8 cellular contexts compared by ENCODE assay signal in the genomic region with DNA sequence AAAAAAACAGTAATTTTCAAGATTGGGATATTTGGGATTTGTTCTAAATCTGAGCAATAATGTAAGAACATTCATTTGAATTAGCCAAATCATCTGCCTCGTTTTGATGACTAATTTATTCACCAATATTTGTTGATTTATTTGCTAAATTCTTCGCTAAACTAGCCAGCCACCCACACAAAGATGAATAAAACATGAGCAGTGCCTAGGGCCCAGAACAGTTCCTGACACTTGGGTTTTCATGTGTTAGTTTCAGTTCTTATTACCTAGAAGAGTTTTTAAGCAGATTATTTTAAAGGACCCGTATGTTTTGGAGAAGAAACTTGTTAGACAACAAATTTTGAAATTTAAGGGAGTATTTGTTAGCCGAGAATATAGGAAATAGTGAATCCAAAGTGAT. TPM values are rescaled to one million over a fixed set of nuclear protein-coding genes. Genes with fewer than 3 reads are reported as not detected.
DNase-seq lines count a peak whose midpoint lies in the region; ATAC-seq and TF ChIP-seq lines count a peak whose summit lies in the region.

No MANE protein-coding gene starts in this region.

- peak overlapping the region; percentile 88 for H3K4me3 Mint-ChIP-seq in progenitor cell of endocrine pancreas (ENCODE audit: low read depth)

- peaks cover 9% of the 10 kb centered on the region for H3K36me3 Mint-ChIP-seq in progenitor cell of endocrine pancreas (ENCODE audit: insufficient read depth)

- H3K27me3 ChIP-seq in fibroblast of lung (ENCODE audit: control insufficient read depth, insufficient read depth, low read length), result no peaks in the 10 kb centered on the region

- peak overlapping the region; percentile 96 for H3K4me2 ChIP-seq in fibroblast of lung (ENCODE audit: extremely low read depth, insufficient read depth, low read length)

- peaks cover 55% of the 10 kb centered on the region for H3K79me2 ChIP-seq in fibroblast of lung (ENCODE audit: control insufficient read depth, insufficient read depth, low read length)

- H3K27me3 Mint-ChIP-seq in progenitor cell of endocrine pancreas, result no peaks in the 10 kb centered on the region

- H3K27ac ChIP-seq in VCaP (peak overlapping the region; percentile 93), fibroblast of lung (ENCODE audit: insufficient read depth, low read length) (peak overlapping the region; percentile 92)

- peak overlapping the region; percentile 99 for H3K27ac Mint-ChIP-seq in progenitor cell of endocrine pancreas

- DNase-seq in AG08395 (ENCODE audit: low spot score) (peak; percentile 29), fibroblast of lung (ENCODE audit: low read depth in 2 of 2) (peak; percentile 50 to 59), progenitor cell of endocrine pancreas (ENCODE audit: low spot score, unreplicated experiment) (no peak), GOT3 (lab: John Stamatoyannopoulos, UW) (no peak)

- TF ChIP-seq CTCF in VCaP (conservative IDR thresholded peaks at IDR 0.05) (no peak), fibroblast of lung (conservative IDR thresholded peaks at IDR 0.05 in 1 of 2, IDR thresholded peaks at IDR 0.05 in 1 of 2; ENCODE audit: low read depth in 1 of 2, low read length in 2 of 2) (no peak), progenitor cell of endocrine pancreas (IDR thresholded peaks at IDR 0.05; ENCODE audit: unreplicated experiment) (no peak)

- H3K9me3 Mint-ChIP-seq in progenitor cell of endocrine pancreas (ENCODE audit: low read depth), result no peaks in the 10 kb centered on the region

- H3K36me3 ChIP-seq in fibroblast of lung (ENCODE audit: control insufficient read depth, insufficient read depth, low read length), result no peaks in the 10 kb centered on the region

- H3K4me1 Mint-ChIP-seq in progenitor cell of endocrine pancreas (ENCODE audit: low read depth), result peaks cover 44% of the 10 kb centered on the region

- peak overlapping the region; percentile 76 to 99 (median 90) for H3K4me3 ChIP-seq in fibroblast of lung (replicated peaks in 1 of 4; ENCODE audit: control extremely low read depth in 1 of 4, insufficient read depth in 1 of 4, low read depth in 3 of 4, low read length in 4 of 4)

- peak overlapping the region; percentile 95 for H3K9ac ChIP-seq in fibroblast of lung (ENCODE audit: insufficient read depth, low read length)

- ATAC-seq in GM18511 (IDR thresholded peaks at IDR 0.05; ENCODE audit: unreplicated experiment) (peak; percentile 49), HG03103 (IDR thresholded peaks at IDR 0.05; ENCODE audit: low read depth, unreplicated experiment) (peak; percentile 40), GM21737 (IDR thresholded peaks at IDR 0.05; ENCODE audit: unreplicated experiment) (no peak)

- no peaks in the 10 kb centered on the region for H3K9me3 ChIP-seq in fibroblast of lung (ENCODE audit: control insufficient read depth, insufficient read depth, low read depth, low read length)

- H4K20me1 ChIP-seq in fibroblast of lung (ENCODE audit: control insufficient read depth, extremely low read depth, insufficient read depth, low read length), result no peaks in the 10 kb centered on the region

- H3K4me1 ChIP-seq in fibroblast of lung (ENCODE audit: control insufficient read depth, extremely low read depth, insufficient read depth, low read length), result peaks cover 4% of the 10 kb centered on the region

- no peak overlapping the region for H2AFZ ChIP-seq in fibroblast of lung (ENCODE audit: low read length)

RNA-seq across cellular contexts. Expression of gene ETNK1, which starts 1.5 kb away (rescaled TPM):
- total RNA-seq in fibroblast of lung (24.9 and 56.1 TPM in 2 replicates), progenitor cell of endocrine pancreas (285 and 295 TPM in 2 replicates)
- 14.9 and 19.0 TPM in 2 replicates for polyA plus RNA-seq in fibroblast of lung
- polyA plus RNA-seq in fibroblast of lung (2012), result 13.4 and 17.2 TPM in 2 replicates
- 1.6 and 9.2 TPM in 2 replicates for polyA minus RNA-seq in fibroblast of lung (ENCODE audit: low replicate concordance)

Comparison
In these comparisons a context has a peak if more than half of its experiments do, and no peak if none do; other contexts are left out.
1. DNase-seq: peak in AG08395 (single experiment) and fibroblast of lung (2 of 2); none in progenitor cell of endocrine pancreas (single experiment) and GOT3 (single experiment).